In the genomic region with DNA sequence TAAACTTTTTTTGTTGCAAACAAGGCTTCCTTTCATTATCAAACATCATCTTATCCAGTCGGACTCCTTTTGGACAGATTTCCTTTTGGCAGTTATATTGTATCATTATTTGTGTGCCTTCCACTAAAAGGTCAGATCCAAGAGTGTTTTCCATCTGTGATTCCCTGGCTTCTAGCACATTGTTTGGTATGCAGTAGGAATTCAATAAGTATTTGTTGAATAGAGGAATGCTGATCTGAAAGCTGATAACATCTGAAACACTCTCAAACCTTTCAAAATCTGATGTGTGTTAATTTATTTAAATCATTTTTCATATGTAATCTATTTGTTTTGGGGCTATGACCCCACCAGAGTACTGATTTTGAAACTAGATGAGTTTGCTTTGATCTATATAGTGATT, we compare ENCODE assay signal across 19 cellular contexts.
"Had no signal": no experiment of that assay in that cellular context is flagged by ENCODE, and none has a peak within 500 bp of the region (broad histone marks: within the 10 kb centered on the region; RNA-seq: fewer than 3 reads in every experiment).

No MANE protein-coding gene starts in this region.

- H3K9me3 ChIP-seq: left lung, tibial nerve had no signal

- H3K27me3 Mint-ChIP-seq: activated CD4-positive, alpha-beta T cell treated with anti-CD3 and anti-CD28 coated beads, Interleukin-2, amount 10 ng/mL, durations not matched to agents 7 days and 5 days; activated naive CD8-positive, alpha-beta T cell treated with anti-CD3 and anti-CD28 coated beads, Interleukin-2, amount 10 ng/mL, durations not matched to agents 7 days and 5 days; natural killer cell treated with Interleukin-12 subunit alpha and Interleukin-12 subunit beta and Interleukin-15 and Interleukin-18, amount 100 ng/mL, for 72 hours had no signal

- H3K9me3 Mint-ChIP-seq: activated CD4-positive, alpha-beta T cell treated with anti-CD3 and anti-CD28 coated beads, Interleukin-2, amount 10 ng/mL, durations not matched to agents 7 days and 5 days; activated naive CD8-positive, alpha-beta T cell treated with anti-CD3 and anti-CD28 coated beads, Interleukin-2, amount 10 ng/mL, durations not matched to agents 7 days and 5 days; activated T-helper 1 cell treated with anti-CD3 and anti-CD28 coated beads, Interleukin-12 subunit alpha, Interleukin-12 subunit beta, Interleukin-2, Interleukin-4 antibody, amounts not matched to agents 30 ng/mL and 10 ng/mL and 1 ng/mL, durations not matched to agents 14 hours and 24 hours and 36 hours; endodermal cell; natural killer cell treated with Interleukin-12 subunit alpha and Interleukin-12 subunit beta and Interleukin-15 and Interleukin-18, amount 100 ng/mL, for 72 hours; T-helper 2 cell treated with Interferon-gamma antibody and Interleukin-4, amounts not matched to agents 5 μg/mL and 100 μg/mL, for 36 hours had no signal

- H3K4me3 Mint-ChIP-seq: activated CD4-positive, alpha-beta T cell treated with anti-CD3 and anti-CD28 coated beads, Interleukin-2, amount 10 ng/mL, durations not matched to agents 7 days and 5 days; activated naive CD8-positive, alpha-beta T cell treated with anti-CD3 and anti-CD28 coated beads, Interleukin-2, amount 10 ng/mL, durations not matched to agents 7 days and 5 days; activated T-helper 1 cell treated with anti-CD3 and anti-CD28 coated beads, Interleukin-12 subunit alpha, Interleukin-12 subunit beta, Interleukin-2, Interleukin-4 antibody, amounts not matched to agents 30 ng/mL and 10 ng/mL and 1 ng/mL, durations not matched to agents 14 hours and 24 hours and 36 hours; endodermal cell; natural killer cell treated with Interleukin-12 subunit alpha and Interleukin-12 subunit beta and Interleukin-15 and Interleukin-18, amount 100 ng/mL, for 72 hours; T-helper 2 cell treated with Interferon-gamma antibody and Interleukin-4, amounts not matched to agents 5 μg/mL and 100 μg/mL, for 36 hours had no signal

- H3K27ac Mint-ChIP-seq: activated CD4-positive, alpha-beta T cell treated with anti-CD3 and anti-CD28 coated beads, Interleukin-2, amount 10 ng/mL, durations not matched to agents 7 days and 5 days; activated naive CD8-positive, alpha-beta T cell treated with anti-CD3 and anti-CD28 coated beads, Interleukin-2, amount 10 ng/mL, durations not matched to agents 7 days and 5 days; activated T-helper 1 cell treated with anti-CD3 and anti-CD28 coated beads, Interleukin-12 subunit alpha, Interleukin-12 subunit beta, Interleukin-2, Interleukin-4 antibody, amounts not matched to agents 30 ng/mL and 10 ng/mL and 1 ng/mL, durations not matched to agents 14 hours and 24 hours and 36 hours; endodermal cell; natural killer cell treated with Interleukin-12 subunit alpha and Interleukin-12 subunit beta and Interleukin-15 and Interleukin-18, amount 100 ng/mL, for 72 hours; T-helper 2 cell treated with Interferon-gamma antibody and Interleukin-4, amounts not matched to agents 5 μg/mL and 100 μg/mL, for 36 hours had no signal

- H3K4me1 Mint-ChIP-seq: activated CD4-positive, alpha-beta T cell treated with anti-CD3 and anti-CD28 coated beads, Interleukin-2, amount 10 ng/mL, durations not matched to agents 7 days and 5 days; activated naive CD8-positive, alpha-beta T cell treated with anti-CD3 and anti-CD28 coated beads, Interleukin-2, amount 10 ng/mL, durations not matched to agents 7 days and 5 days; endodermal cell had no signal

- H3K27ac ChIP-seq: left lung, skin epidermis, tibial nerve had no signal

- H3K27me3 ChIP-seq: left lung, tibial nerve had no signal

- DNase-seq: activated CD4-positive, alpha-beta T cell treated with anti-CD3 and anti-CD28 coated beads, Interleukin-2, amount 10 ng/mL, durations not matched to agents 7 days and 5 days; activated CD4-positive, CD25-positive, alpha-beta regulatory T cell; activated naive CD8-positive, alpha-beta T cell treated with anti-CD3 and anti-CD28 coated beads, Interleukin-2, amount 10 ng/mL, durations not matched to agents 7 days and 5 days; anterior cingulate cortex; endodermal cell; erythroblast; hippocampal formation; left lung; retina; stimulated activated CD4-positive, alpha-beta T cell treated with anti-CD3 and anti-CD28 coated beads, Interleukin-4, amount 100 ng/mL, for 24 hours; stimulated activated naive CD4-positive, alpha-beta T cell treated with Interleukin-2 at 50 U/mL for 16 hours; substantia nigra had no signal

- ATAC-seq: left lung; natural killer cell treated with Interleukin-12 subunit alpha and Interleukin-12 subunit beta and Interleukin-15 and Interleukin-18, amount 100 ng/mL, for 72 hours had no signal

- H3K4me3 ChIP-seq: left lung, skin epidermis, tibial nerve had no signal

- FAIRE-seq: bronchial epithelial cell, keratinocyte had no signal

- H3K4me1 ChIP-seq: left lung, tibial nerve had no signal
